Comparison of ENCODE assay signal across 8 cellular contexts in the genomic region with DNA sequence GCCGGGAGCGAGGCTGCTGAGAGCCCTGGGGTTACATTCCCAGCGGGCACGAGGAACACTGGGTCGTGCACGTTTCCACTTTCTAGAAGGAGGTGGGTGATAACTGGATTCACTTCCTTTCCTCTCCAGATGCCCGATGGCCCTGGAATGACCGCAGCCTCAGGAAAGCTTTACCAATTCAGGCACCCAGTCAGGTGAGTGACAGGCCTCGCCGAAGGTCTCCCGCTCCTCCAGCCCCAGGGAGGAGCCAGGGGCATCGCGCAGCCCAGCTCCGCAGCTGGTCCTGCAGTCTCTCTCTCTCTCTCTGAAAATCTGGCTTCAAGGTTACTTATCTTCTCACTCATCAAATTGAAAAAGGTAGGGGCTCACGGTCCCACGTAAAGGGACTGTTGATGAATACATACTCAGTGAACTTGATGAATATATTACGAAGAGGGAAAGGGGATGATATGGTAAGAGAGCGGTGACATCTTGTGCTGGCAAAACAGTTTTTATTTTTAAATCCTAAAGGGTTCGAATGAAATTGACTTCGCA.
A peak's percentile ranks its signal among the peaks of the same experiment; 100 is the strongest.
DNase-seq lines count a peak whose midpoint lies in the region; ATAC-seq and TF ChIP-seq lines count a peak whose summit lies in the region.

No MANE protein-coding gene starts in this region.

- peaks cover 6% of the 10 kb centered on the region for H3K4me1 Mint-ChIP-seq in T-helper 1 cell treated with Interleukin-12 subunit alpha and Interleukin-12 subunit beta and Interleukin-4 antibody, amounts not matched to agents 30 μg/mL and 1 μg/mL, for 36 hours (ENCODE audit: low read depth)
- peaks cover 13% of the 10 kb centered on the region for H3K4me1 Mint-ChIP-seq in stimulated activated effector memory CD8-positive, alpha-beta T cell treated with anti-CD3 and anti-CD28 coated beads, Interleukin-12 subunit alpha, Interleukin-12 subunit beta, amount 100 ng/mL, for 72 hours

- peak; percentile 21 for ATAC-seq in stimulated activated effector memory CD8-positive, alpha-beta T cell treated with anti-CD3 and anti-CD28 coated beads, Interleukin-12 subunit alpha, Interleukin-12 subunit beta, amount 100 ng/mL, for 72 hours
- no peak for ATAC-seq in GM19328 (IDR thresholded peaks at IDR 0.05; ENCODE audit: unreplicated experiment)

- H3K27me3 Mint-ChIP-seq in T-helper 1 cell treated with Interleukin-12 subunit alpha and Interleukin-12 subunit beta and Interleukin-4 antibody, amounts not matched to agents 30 μg/mL and 1 μg/mL, for 36 hours (ENCODE audit: low read depth), result peaks cover 64% of the 10 kb centered on the region

- H3K4me3 Mint-ChIP-seq in T-helper 1 cell treated with Interleukin-12 subunit alpha and Interleukin-12 subunit beta and Interleukin-4 antibody, amounts not matched to agents 30 μg/mL and 1 μg/mL, for 36 hours, result peak overlapping the region; percentile 33
- H3K4me3 Mint-ChIP-seq in stimulated activated effector memory CD8-positive, alpha-beta T cell treated with anti-CD3 and anti-CD28 coated beads, Interleukin-12 subunit alpha, Interleukin-12 subunit beta, amount 100 ng/mL, for 72 hours, result peak overlapping the region; percentile 70

- no peaks in the 10 kb centered on the region for H3K9me3 Mint-ChIP-seq in T-helper 1 cell treated with Interleukin-12 subunit alpha and Interleukin-12 subunit beta and Interleukin-4 antibody, amounts not matched to agents 30 μg/mL and 1 μg/mL, for 36 hours
- H3K9me3 Mint-ChIP-seq in stimulated activated effector memory CD8-positive, alpha-beta T cell treated with anti-CD3 and anti-CD28 coated beads, Interleukin-12 subunit alpha, Interleukin-12 subunit beta, amount 100 ng/mL, for 72 hours, result no peaks in the 10 kb centered on the region

- peaks cover 2% of the 10 kb centered on the region for H3K36me3 Mint-ChIP-seq in T-helper 1 cell treated with Interleukin-12 subunit alpha and Interleukin-12 subunit beta and Interleukin-4 antibody, amounts not matched to agents 30 μg/mL and 1 μg/mL, for 36 hours (ENCODE audit: low read depth)
- H3K36me3 Mint-ChIP-seq in stimulated activated effector memory CD8-positive, alpha-beta T cell treated with anti-CD3 and anti-CD28 coated beads, Interleukin-12 subunit alpha, Interleukin-12 subunit beta, amount 100 ng/mL, for 72 hours, result no peaks in the 10 kb centered on the region

- no peak for TF ChIP-seq CTCF in fibroblast of pulmonary artery (IDR thresholded peaks at IDR 0.05; ENCODE audit: low read length, missing control alignments)

- H3K4me3 ChIP-seq in fibroblast of pulmonary artery (replicated peaks; ENCODE audit: low read depth, low read length), result peak overlapping the region; percentile 44

- DNase-seq in T-helper 1 cell, result no peak
- peak; percentile 29 for DNase-seq in NCI-H748 treated with DMSO at 0.1 percent for 48 hours (lab: John Stamatoyannopoulos, UW)
- no peak for DNase-seq in fibroblast of pulmonary artery (ENCODE audit: low read depth)
- DNase-seq in stimulated activated effector memory CD8-positive, alpha-beta T cell treated with anti-CD3 and anti-CD28 coated beads, Interleukin-12 subunit alpha, Interleukin-12 subunit beta, amount 100 ng/mL, for 72 hours (ENCODE audit: low spot score in 2 of 2), result no peak
- no peak for DNase-seq in GM19238 (ENCODE audit: insufficient read length, low spot score)
- DNase-seq in cerebellar nuclear complex (lab: John Stamatoyannopoulos, UW), result no peak

- no peak overlapping the region for H3K27ac Mint-ChIP-seq in T-helper 1 cell treated with Interleukin-12 subunit alpha and Interleukin-12 subunit beta and Interleukin-4 antibody, amounts not matched to agents 30 μg/mL and 1 μg/mL, for 36 hours
- H3K27ac Mint-ChIP-seq in stimulated activated effector memory CD8-positive, alpha-beta T cell treated with anti-CD3 and anti-CD28 coated beads, Interleukin-12 subunit alpha, Interleukin-12 subunit beta, amount 100 ng/mL, for 72 hours, result no peak overlapping the region
